Comparison of ENCODE assay signal across 28 cellular contexts in the genomic region with DNA sequence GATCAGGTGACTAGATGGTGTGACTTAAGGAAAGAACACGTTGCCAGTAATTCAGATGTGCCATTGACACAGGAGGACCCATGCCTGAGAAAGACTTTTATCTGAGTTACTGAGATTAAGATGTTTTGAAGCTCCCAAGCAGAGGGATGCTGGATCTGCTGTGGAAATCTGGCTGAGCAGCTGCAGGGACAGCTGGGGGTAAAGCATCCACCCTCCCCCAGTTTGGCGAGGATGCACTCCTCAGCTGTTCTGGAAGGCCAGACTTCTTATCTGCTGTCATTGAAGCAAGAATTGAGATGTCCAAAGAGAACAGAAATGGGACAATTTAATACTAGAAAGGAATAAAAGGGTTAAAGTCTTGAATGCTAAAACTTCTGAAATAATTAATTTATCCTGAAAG.
"Had no signal": no experiment of that assay in that cellular context is flagged by ENCODE, and none has a peak within 500 bp of the region (broad histone marks: within the 10 kb centered on the region; RNA-seq: fewer than 3 reads in every experiment).

No MANE protein-coding gene starts in this region.

- ATAC-seq: activated CD8-positive, alpha-beta T cell treated with anti-CD3 and anti-CD28 coated beads for 36 hours; activated naive CD4-positive, alpha-beta T cell treated with anti-CD3 and anti-CD28 coated beads, Interleukin-2, amount 50 U/mL, for 72 hours; Panc1 had no signal

- H3K27me3 Mint-ChIP-seq: activated CD4-positive, alpha-beta T cell treated with anti-CD3 and anti-CD28 coated beads, Interleukin-2, amount 10 ng/mL, durations not matched to agents 24 days and 14 days; activated CD8-positive, alpha-beta T cell treated with anti-CD3 and anti-CD28 coated beads for 36 hours; activated T-cell treated with anti-CD3 and anti-CD28 coated beads, Interleukin-2, amount 50 U/mL, for 24 hours had no signal

- H3K27ac Mint-ChIP-seq: activated CD4-positive, alpha-beta T cell treated with anti-CD3 and anti-CD28 coated beads, Interleukin-2, amount 10 ng/mL, durations not matched to agents 24 days and 14 days; activated CD8-positive, alpha-beta T cell treated with anti-CD3 and anti-CD28 coated beads for 36 hours; activated naive CD4-positive, alpha-beta T cell treated with anti-CD3 and anti-CD28 coated beads for 36 hours; activated naive CD4-positive, alpha-beta T cell treated with anti-CD3 and anti-CD28 coated beads, Interleukin-2, amount 50 U/mL, for 72 hours; activated T-cell treated with anti-CD3 and anti-CD28 coated beads, Interleukin-2, amount 50 U/mL, for 24 hours; activated T-helper 2 cell treated with anti-CD3 and anti-CD28 coated beads, Interferon-gamma antibody, Interleukin-2, Interleukin-4, amounts not matched to agents 10 μg/mL and 5 μg/mL and 100 μg/mL, durations not matched to agents 14 hours and 24 hours and 36 hours; T-helper 1 cell treated with Interleukin-12 subunit alpha and Interleukin-12 subunit beta and Interleukin-4 antibody, amounts not matched to agents 30 μg/mL and 1 μg/mL, for 36 hours; T-helper 2 cell treated with Interferon-gamma antibody and Interleukin-4, amounts not matched to agents 5 μg/mL and 100 μg/mL, for 36 hours had no signal

- DNase-seq: activated CD4-positive, alpha-beta T cell treated with anti-CD3 and anti-CD28 coated beads, Interleukin-2, amount 10 ng/mL, durations not matched to agents 24 days and 14 days; activated CD4-positive, alpha-beta T cell treated with anti-CD3 and anti-CD28 coated beads, Interleukin-2, amount 50 U/mL, for 4 hours; activated CD8-positive, alpha-beta T cell treated with anti-CD3 and anti-CD28 coated beads for 36 hours; activated gamma-delta T cell; activated naive CD4-positive, alpha-beta T cell treated with anti-CD3 and anti-CD28 coated beads for 36 hours; activated T-cell treated with anti-CD3 and anti-CD28 coated beads, Interleukin-2, amount 50 U/mL, for 24 hours; adrenal gland; brain microvascular endothelial cell; central memory CD4-positive, alpha-beta T cell; Karpas-422; KBM-7; MG63; NCI-H1048; NCI-H1105 treated with DMSO at 0.1 percent for 48 hours; NCI-H1436; NCI-H1694; NCI-H1930; NCI-H345; NCI-H526 treated with DMSO at 0.1 percent for 48 hours; NCI-H774; SHP77; SK-N-SH had no signal

- H3K4me3 Mint-ChIP-seq: activated CD4-positive, alpha-beta T cell treated with anti-CD3 and anti-CD28 coated beads, Interleukin-2, amount 10 ng/mL, durations not matched to agents 24 days and 14 days; activated CD8-positive, alpha-beta T cell treated with anti-CD3 and anti-CD28 coated beads for 36 hours; activated naive CD4-positive, alpha-beta T cell treated with anti-CD3 and anti-CD28 coated beads for 36 hours; activated T-cell treated with anti-CD3 and anti-CD28 coated beads, Interleukin-2, amount 50 U/mL, for 24 hours; T-helper 1 cell treated with Interleukin-12 subunit alpha and Interleukin-12 subunit beta and Interleukin-4 antibody, amounts not matched to agents 30 μg/mL and 1 μg/mL, for 36 hours; T-helper 2 cell treated with Interferon-gamma antibody and Interleukin-4, amounts not matched to agents 5 μg/mL and 100 μg/mL, for 36 hours had no signal

- H3K4me3 ChIP-seq: adrenal gland, MG63, SJSA1 had no signal

- H3K4me1 Mint-ChIP-seq: activated CD4-positive, alpha-beta T cell treated with anti-CD3 and anti-CD28 coated beads, Interleukin-2, amount 10 ng/mL, durations not matched to agents 24 days and 14 days had no signal

- H3K9me3 Mint-ChIP-seq: activated CD8-positive, alpha-beta T cell treated with anti-CD3 and anti-CD28 coated beads for 36 hours; activated naive CD4-positive, alpha-beta T cell treated with anti-CD3 and anti-CD28 coated beads for 36 hours; activated T-cell treated with anti-CD3 and anti-CD28 coated beads, Interleukin-2, amount 50 U/mL, for 24 hours; activated T-helper 2 cell treated with anti-CD3 and anti-CD28 coated beads, Interferon-gamma antibody, Interleukin-2, Interleukin-4, amounts not matched to agents 10 μg/mL and 5 μg/mL and 100 μg/mL, durations not matched to agents 14 hours and 24 hours and 36 hours; T-helper 1 cell treated with Interleukin-12 subunit alpha and Interleukin-12 subunit beta and Interleukin-4 antibody, amounts not matched to agents 30 μg/mL and 1 μg/mL, for 36 hours; T-helper 2 cell treated with Interferon-gamma antibody and Interleukin-4, amounts not matched to agents 5 μg/mL and 100 μg/mL, for 36 hours had no signal
